In the genomic region with DNA sequence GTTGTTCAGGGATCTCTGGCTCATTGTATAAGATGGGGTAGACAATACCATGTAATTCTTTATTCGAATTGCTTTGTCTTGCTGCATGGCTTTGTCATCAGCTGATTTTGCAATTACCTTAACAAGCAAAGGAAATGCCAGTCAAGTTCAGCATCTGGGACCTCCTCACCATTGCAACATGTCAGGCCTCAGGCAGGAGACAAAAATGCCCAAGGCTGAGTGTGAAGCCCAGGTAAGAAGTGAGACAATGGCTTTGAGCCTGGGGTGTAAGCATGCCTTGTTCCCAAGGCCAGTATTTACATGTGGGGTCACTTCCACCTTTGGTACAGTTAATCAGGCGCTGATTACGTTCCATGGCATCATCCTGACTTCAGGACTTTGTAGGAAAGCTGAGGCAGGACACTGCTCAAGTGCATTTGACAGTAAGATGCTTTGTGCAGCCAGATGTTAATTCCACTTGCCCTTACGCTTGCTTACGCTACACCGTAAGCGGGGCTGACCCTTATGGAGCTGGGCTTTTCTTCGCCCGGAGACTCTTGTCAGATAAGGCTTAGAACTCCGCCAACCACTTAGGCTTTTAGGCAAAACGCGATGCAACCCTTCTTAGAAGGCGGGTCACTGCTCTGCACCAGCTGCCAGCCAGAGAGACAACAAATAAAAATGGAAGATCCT, we compare ENCODE assay signal across 1 cellular context.
TF ChIP-seq lines count a peak whose summit lies in the region.

No MANE protein-coding gene starts in this region.

TF ChIP-seq in K562, 482 proteins besides CTCF, POLR2A, EP300 and RAD21 (continues in another document):
- TF ChIP-seq ZEB2 (IDR thresholded peaks at IDR 0.05) (no peak), CAMTA2 (CRISPR knock-in tag; conservative IDR thresholded peaks at IDR 0.05) (no peak), ARID1B (IDR thresholded peaks at IDR 0.05) (0 out of 2 replicates have a peak, but pooled peaks have one; percentile 12), MIER1 (IDR thresholded peaks at IDR 0.05; ENCODE audit: low read depth) (0 out of 2 replicates have a peak, but pooled peaks have one; percentile 31), NFATC3 (IDR thresholded peaks at IDR 0.05) (no peak), ZSCAN29 (IDR thresholded peaks at IDR 0.05) (0 out of 2 replicates have a peak, but pooled peaks have one; percentile 59), PCBP2 (IDR thresholded peaks at IDR 0.05; ENCODE audit: low read depth, low read length, poor library complexity, severe bottlenecking) (no peak), SREBF2 (CRISPR knock-in tag; IDR thresholded peaks at IDR 0.05) (no peak), POLR3G (IDR thresholded peaks at IDR 0.05; ENCODE audit: extremely low read depth, insufficient read length, insufficient replicate concordance) (no peak), LARP7 (IDR thresholded peaks at IDR 0.05) (no peak), KAT7 (CRISPR knock-in tag; IDR thresholded peaks at IDR 0.05; ENCODE audit: borderline replicate concordance) (0 out of 2 replicates have a peak, but pooled peaks have one; percentile 14), CHD1 (IDR thresholded peaks at IDR 0.05; ENCODE audit: low read length) (no peak), ATF1 (CRISPR knock-in tag; IDR thresholded peaks at IDR 0.05) (no peak), ATF1 (tag; IDR thresholded peaks at IDR 0.05) (no peak), ZNF583 (CRISPR knock-in tag; IDR thresholded peaks at IDR 0.05) (0 out of 2 replicates have a peak, but pooled peaks have one; percentile 67), HNRNPLL (IDR thresholded peaks at IDR 0.05; ENCODE audit: low read depth, low read length, poor library complexity, severe bottlenecking) (peak; percentile 86), SP1 (CRISPR knock-in tag; IDR thresholded peaks at IDR 0.05) (no peak), CEBPG (CRISPR knock-in tag; IDR thresholded peaks at IDR 0.05) (peak; percentile 66; the same call in 1 of the 2 replicates), CEBPG (tag; conservative IDR thresholded peaks at IDR 0.05 in 1 of 2, IDR thresholded peaks at IDR 0.05 in 1 of 2) (0 out of 4 replicates have a peak, but pooled peaks of 1 of the 2 experiments have one; percentile 29), NFRKB (IDR thresholded peaks at IDR 0.05; ENCODE audit: low read depth) (0 out of 2 replicates have a peak, but pooled peaks have one; percentile 36)
- TF ChIP-seq, protein P1, sequence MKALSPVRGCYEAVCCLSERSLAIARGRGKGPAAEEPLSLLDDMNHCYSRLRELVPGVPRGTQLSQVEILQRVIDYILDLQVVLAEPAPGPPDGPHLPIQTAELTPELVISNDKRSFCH (CRISPR knock-in tag; IDR thresholded peaks at IDR 0.05) = no peak
- TF ChIP-seq, protein P1 (tag; IDR thresholded peaks at IDR 0.05) = 0 out of 2 replicates have a peak, but pooled peaks have one; percentile 44
- TF ChIP-seq, protein P2, sequence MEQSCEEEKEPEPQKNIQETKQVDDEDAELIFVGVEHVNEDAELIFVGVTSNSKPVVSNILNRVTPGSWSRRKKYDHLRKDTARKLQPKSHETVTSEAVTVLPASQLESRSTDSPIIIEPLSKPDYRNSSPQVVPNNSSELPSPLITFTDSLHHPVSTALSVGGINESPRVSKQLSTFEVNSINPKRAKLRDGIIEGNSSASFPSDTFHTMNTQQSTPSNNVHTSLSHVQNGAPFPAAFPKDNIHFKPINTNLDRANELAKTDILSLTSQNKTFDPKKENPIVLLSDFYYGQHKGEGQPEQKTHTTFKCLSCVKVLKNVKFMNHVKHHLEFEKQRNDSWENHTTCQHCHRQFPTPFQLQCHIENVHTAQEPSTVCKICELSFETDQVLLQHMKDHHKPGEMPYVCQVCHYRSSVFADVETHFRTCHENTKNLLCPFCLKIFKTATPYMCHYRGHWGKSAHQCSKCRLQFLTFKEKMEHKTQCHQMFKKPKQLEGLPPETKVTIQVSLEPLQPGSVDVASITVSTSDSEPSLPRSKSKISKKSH (CRISPR knock-in tag; IDR thresholded peaks at IDR 0.05) = no peak
- TF ChIP-seq, protein P3, sequence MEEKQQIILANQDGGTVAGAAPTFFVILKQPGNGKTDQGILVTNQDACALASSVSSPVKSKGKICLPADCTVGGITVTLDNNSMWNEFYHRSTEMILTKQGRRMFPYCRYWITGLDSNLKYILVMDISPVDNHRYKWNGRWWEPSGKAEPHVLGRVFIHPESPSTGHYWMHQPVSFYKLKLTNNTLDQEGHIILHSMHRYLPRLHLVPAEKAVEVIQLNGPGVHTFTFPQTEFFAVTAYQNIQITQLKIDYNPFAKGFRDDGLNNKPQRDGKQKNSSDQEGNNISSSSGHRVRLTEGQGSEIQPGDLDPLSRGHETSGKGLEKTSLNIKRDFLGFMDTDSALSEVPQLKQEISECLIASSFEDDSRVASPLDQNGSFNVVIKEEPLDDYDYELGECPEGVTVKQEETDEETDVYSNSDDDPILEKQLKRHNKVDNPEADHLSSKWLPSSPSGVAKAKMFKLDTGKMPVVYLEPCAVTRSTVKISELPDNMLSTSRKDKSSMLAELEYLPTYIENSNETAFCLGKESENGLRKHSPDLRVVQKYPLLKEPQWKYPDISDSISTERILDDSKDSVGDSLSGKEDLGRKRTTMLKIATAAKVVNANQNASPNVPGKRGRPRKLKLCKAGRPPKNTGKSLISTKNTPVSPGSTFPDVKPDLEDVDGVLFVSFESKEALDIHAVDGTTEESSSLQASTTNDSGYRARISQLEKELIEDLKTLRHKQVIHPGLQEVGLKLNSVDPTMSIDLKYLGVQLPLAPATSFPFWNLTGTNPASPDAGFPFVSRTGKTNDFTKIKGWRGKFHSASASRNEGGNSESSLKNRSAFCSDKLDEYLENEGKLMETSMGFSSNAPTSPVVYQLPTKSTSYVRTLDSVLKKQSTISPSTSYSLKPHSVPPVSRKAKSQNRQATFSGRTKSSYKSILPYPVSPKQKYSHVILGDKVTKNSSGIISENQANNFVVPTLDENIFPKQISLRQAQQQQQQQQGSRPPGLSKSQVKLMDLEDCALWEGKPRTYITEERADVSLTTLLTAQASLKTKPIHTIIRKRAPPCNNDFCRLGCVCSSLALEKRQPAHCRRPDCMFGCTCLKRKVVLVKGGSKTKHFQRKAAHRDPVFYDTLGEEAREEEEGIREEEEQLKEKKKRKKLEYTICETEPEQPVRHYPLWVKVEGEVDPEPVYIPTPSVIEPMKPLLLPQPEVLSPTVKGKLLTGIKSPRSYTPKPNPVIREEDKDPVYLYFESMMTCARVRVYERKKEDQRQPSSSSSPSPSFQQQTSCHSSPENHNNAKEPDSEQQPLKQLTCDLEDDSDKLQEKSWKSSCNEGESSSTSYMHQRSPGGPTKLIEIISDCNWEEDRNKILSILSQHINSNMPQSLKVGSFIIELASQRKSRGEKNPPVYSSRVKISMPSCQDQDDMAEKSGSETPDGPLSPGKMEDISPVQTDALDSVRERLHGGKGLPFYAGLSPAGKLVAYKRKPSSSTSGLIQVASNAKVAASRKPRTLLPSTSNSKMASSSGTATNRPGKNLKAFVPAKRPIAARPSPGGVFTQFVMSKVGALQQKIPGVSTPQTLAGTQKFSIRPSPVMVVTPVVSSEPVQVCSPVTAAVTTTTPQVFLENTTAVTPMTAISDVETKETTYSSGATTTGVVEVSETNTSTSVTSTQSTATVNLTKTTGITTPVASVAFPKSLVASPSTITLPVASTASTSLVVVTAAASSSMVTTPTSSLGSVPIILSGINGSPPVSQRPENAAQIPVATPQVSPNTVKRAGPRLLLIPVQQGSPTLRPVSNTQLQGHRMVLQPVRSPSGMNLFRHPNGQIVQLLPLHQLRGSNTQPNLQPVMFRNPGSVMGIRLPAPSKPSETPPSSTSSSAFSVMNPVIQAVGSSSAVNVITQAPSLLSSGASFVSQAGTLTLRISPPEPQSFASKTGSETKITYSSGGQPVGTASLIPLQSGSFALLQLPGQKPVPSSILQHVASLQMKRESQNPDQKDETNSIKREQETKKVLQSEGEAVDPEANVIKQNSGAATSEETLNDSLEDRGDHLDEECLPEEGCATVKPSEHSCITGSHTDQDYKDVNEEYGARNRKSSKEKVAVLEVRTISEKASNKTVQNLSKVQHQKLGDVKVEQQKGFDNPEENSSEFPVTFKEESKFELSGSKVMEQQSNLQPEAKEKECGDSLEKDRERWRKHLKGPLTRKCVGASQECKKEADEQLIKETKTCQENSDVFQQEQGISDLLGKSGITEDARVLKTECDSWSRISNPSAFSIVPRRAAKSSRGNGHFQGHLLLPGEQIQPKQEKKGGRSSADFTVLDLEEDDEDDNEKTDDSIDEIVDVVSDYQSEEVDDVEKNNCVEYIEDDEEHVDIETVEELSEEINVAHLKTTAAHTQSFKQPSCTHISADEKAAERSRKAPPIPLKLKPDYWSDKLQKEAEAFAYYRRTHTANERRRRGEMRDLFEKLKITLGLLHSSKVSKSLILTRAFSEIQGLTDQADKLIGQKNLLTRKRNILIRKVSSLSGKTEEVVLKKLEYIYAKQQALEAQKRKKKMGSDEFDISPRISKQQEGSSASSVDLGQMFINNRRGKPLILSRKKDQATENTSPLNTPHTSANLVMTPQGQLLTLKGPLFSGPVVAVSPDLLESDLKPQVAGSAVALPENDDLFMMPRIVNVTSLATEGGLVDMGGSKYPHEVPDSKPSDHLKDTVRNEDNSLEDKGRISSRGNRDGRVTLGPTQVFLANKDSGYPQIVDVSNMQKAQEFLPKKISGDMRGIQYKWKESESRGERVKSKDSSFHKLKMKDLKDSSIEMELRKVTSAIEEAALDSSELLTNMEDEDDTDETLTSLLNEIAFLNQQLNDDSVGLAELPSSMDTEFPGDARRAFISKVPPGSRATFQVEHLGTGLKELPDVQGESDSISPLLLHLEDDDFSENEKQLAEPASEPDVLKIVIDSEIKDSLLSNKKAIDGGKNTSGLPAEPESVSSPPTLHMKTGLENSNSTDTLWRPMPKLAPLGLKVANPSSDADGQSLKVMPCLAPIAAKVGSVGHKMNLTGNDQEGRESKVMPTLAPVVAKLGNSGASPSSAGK (IDR thresholded peaks at IDR 0.05) = peak; percentile 26; the same call in 1 of the 2 replicates
- TF ChIP-seq, protein P4, sequence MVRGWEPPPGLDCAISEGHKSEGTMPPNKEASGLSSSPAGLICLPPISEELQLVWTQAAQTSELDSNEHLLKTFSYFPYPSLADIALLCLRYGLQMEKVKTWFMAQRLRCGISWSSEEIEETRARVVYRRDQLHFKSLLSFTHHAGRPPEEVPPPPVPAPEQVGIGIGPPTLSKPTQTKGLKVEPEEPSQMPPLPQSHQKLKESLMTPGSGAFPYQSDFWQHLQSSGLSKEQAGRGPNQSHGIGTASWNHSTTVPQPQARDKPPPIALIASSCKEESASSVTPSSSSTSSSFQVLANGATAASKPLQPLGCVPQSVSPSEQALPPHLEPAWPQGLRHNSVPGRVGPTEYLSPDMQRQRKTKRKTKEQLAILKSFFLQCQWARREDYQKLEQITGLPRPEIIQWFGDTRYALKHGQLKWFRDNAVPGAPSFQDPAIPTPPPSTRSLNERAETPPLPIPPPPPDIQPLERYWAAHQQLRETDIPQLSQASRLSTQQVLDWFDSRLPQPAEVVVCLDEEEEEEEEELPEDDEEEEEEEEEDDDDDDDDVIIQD (CRISPR knock-in tag; IDR thresholded peaks at IDR 0.05) = no peak
- TF ChIP-seq, protein P5, sequence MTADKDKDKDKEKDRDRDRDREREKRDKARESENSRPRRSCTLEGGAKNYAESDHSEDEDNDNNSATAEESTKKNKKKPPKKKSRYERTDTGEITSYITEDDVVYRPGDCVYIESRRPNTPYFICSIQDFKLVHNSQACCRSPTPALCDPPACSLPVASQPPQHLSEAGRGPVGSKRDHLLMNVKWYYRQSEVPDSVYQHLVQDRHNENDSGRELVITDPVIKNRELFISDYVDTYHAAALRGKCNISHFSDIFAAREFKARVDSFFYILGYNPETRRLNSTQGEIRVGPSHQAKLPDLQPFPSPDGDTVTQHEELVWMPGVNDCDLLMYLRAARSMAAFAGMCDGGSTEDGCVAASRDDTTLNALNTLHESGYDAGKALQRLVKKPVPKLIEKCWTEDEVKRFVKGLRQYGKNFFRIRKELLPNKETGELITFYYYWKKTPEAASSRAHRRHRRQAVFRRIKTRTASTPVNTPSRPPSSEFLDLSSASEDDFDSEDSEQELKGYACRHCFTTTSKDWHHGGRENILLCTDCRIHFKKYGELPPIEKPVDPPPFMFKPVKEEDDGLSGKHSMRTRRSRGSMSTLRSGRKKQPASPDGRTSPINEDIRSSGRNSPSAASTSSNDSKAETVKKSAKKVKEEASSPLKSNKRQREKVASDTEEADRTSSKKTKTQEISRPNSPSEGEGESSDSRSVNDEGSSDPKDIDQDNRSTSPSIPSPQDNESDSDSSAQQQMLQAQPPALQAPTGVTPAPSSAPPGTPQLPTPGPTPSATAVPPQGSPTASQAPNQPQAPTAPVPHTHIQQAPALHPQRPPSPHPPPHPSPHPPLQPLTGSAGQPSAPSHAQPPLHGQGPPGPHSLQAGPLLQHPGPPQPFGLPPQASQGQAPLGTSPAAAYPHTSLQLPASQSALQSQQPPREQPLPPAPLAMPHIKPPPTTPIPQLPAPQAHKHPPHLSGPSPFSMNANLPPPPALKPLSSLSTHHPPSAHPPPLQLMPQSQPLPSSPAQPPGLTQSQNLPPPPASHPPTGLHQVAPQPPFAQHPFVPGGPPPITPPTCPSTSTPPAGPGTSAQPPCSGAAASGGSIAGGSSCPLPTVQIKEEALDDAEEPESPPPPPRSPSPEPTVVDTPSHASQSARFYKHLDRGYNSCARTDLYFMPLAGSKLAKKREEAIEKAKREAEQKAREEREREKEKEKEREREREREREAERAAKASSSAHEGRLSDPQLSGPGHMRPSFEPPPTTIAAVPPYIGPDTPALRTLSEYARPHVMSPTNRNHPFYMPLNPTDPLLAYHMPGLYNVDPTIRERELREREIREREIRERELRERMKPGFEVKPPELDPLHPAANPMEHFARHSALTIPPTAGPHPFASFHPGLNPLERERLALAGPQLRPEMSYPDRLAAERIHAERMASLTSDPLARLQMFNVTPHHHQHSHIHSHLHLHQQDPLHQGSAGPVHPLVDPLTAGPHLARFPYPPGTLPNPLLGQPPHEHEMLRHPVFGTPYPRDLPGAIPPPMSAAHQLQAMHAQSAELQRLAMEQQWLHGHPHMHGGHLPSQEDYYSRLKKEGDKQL (CRISPR knock-in tag; IDR thresholded peaks at IDR 0.05; ENCODE audit: borderline replicate concordance) = no peak
- TF ChIP-seq, protein P6, sequence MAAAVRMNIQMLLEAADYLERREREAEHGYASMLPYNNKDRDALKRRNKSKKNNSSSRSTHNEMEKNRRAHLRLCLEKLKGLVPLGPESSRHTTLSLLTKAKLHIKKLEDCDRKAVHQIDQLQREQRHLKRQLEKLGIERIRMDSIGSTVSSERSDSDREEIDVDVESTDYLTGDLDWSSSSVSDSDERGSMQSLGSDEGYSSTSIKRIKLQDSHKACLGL (CRISPR knock-in tag; IDR thresholded peaks at IDR 0.05; ENCODE audit: borderline replicate concordance, poor library complexity, severe bottlenecking) = no peak
